ENCODE assay signal across 1 cellular context in genomic region chr3:142225885-142226215, GRCh38.
TF ChIP-seq lines count a peak whose summit lies in the region.

No MANE protein-coding gene starts in this region.

TF ChIP-seq in HCT116, 20 proteins besides CTCF, POLR2A, EP300 and RAD21 (continued from another document):
- TF ChIP-seq MAX (IDR thresholded peaks at IDR 0.05) (no peak), SRF (IDR thresholded peaks at IDR 0.05; ENCODE audit: low read depth) (no peak), SP1 (IDR thresholded peaks at IDR 0.05; ENCODE audit: low read depth) (no peak), CBX3 (IDR thresholded peaks at IDR 0.05; ENCODE audit: low read depth) (no peak), POLR2AphosphoS5 (IDR thresholded peaks at IDR 0.05; ENCODE audit: low read depth, low read length) (no peak), JUND (IDR thresholded peaks at IDR 0.05) (no peak), YY1 (IDR thresholded peaks at IDR 0.05; ENCODE audit: extremely low read depth, insufficient replicate concordance, low read depth, low read length) (no peak), ZBTB33 (IDR thresholded peaks at IDR 0.05; ENCODE audit: extremely low read depth, insufficient replicate concordance, low read length) (no peak), ATF3 (IDR thresholded peaks at IDR 0.05) (no peak)
